In genomic region chr4:70651864-70652506, GRCh38 we compare ENCODE assay signal across 8 cellular contexts. TPM values are rescaled to one million over a fixed set of nuclear protein-coding genes. Genes with fewer than 3 reads are reported as not detected.
DNase-seq lines count a peak whose midpoint lies in the region; ATAC-seq, FAIRE-seq and TF ChIP-seq lines count a peak whose summit lies in the region.

No MANE protein-coding gene starts in this region.

- peak; percentile 58 for FAIRE-seq in GM12892 (lab: Jason Lieb, UNC)

- TF ChIP-seq CTCF in retinal pigment epithelial cell (conservative IDR thresholded peaks at IDR 0.05; ENCODE audit: low read depth, low read length), result peak; percentile 41

- DNase-seq in AG20443 (ENCODE audit: low spot score) (peak; percentile 55), GM12892 (ENCODE audit: insufficient read length) (no peak), Kasumi-1 (lab: John Stamatoyannopoulos, UW) (peak; percentile 54 to 69), T-cell (peak in 3 of 34 experiments; percentile 4 to 13 (median 10)), glomerular endothelial cell (ENCODE audit: extremely low read depth, low read depth, low spot score) (peak; percentile 9), retinal pigment epithelial cell (ENCODE audit: low read depth) (no peak), GM19238 (ENCODE audit: insufficient read length, low spot score) (no peak)
- no peak for DNase-seq in T-helper 2 cell treated with Interferon-gamma antibody and Interleukin-4, amounts not matched to agents 5 μg/mL and 100 μg/mL, for 36 hours (ENCODE audit: low spot score)

- H3K27me3 Mint-ChIP-seq in T-cell, result no peaks in the 10 kb centered on the region
- peaks cover 32% of the 10 kb centered on the region for H3K27me3 Mint-ChIP-seq in T-helper 2 cell treated with Interferon-gamma antibody and Interleukin-4, amounts not matched to agents 5 μg/mL and 100 μg/mL, for 36 hours (ENCODE audit: low read depth)

- POLR2A ChIA-PET in T-cell (lab: Charles Lee), result interaction anchor here in 1 of 2 donors (0.6 kb wide), 1 partner anchor 321 kb away, joined by 5 read pairs; no protein-coding TSS in a partner anchor

- peaks cover 0 to 4% (median 4%) of the 10 kb centered on the region in 3 donors for H3K4me1 Mint-ChIP-seq in T-cell
- H3K4me1 Mint-ChIP-seq in T-helper 2 cell treated with Interferon-gamma antibody and Interleukin-4, amounts not matched to agents 5 μg/mL and 100 μg/mL, for 36 hours (ENCODE audit: low read depth), result peaks cover 3% of the 10 kb centered on the region

- TF ChIP-seq POLR2A in GM12892 (IDR thresholded peaks at IDR 0.05; ENCODE audit: low read depth, low read length), result no peak

- H3K9me3 Mint-ChIP-seq in T-cell, result no peaks in the 10 kb centered on the region
- H3K9me3 Mint-ChIP-seq in T-helper 2 cell treated with Interferon-gamma antibody and Interleukin-4, amounts not matched to agents 5 μg/mL and 100 μg/mL, for 36 hours, result no peaks in the 10 kb centered on the region

- no peak overlapping the region for H3K4me3 ChIP-seq in retinal pigment epithelial cell (ENCODE audit: low read length)

- peak in 3 of 4 experiments; percentile 46 to 66 (median 49) for ATAC-seq in T-cell (replicated peaks in 1 of 4)

- no peaks in the 10 kb centered on the region for H3K36me3 Mint-ChIP-seq in T-cell
- no peaks in the 10 kb centered on the region for H3K36me3 Mint-ChIP-seq in T-helper 2 cell treated with Interferon-gamma antibody and Interleukin-4, amounts not matched to agents 5 μg/mL and 100 μg/mL, for 36 hours (ENCODE audit: low read depth)

- no peak overlapping the region for H3K4me3 Mint-ChIP-seq in T-cell
- no peak overlapping the region for H3K4me3 Mint-ChIP-seq in T-helper 2 cell treated with Interferon-gamma antibody and Interleukin-4, amounts not matched to agents 5 μg/mL and 100 μg/mL, for 36 hours

- CTCF ChIA-PET in T-cell (lab: Charles Lee), result interaction anchor here (0.5 to 1.3 kb wide), 26 partner anchors 8 to 1650 kb away, joined by 3 to 13 read pairs (median 4); partner anchors contain the start of genes RUFY3 (in 1 of the 2) and UTP3 (in 1 of the 2)

- no peak overlapping the region for H3K27ac Mint-ChIP-seq in T-cell
- H3K27ac Mint-ChIP-seq in T-helper 2 cell treated with Interferon-gamma antibody and Interleukin-4, amounts not matched to agents 5 μg/mL and 100 μg/mL, for 36 hours, result no peak overlapping the region

RNA-seq across cellular contexts. Expression of gene JCHAIN, which starts 14.3 kb away (rescaled TPM):
- 270 TPM for polyA plus RNA-seq in GM12892 (2012; ENCODE audit: missing spikeins)
- 10 to 100 TPM in 2 of 5 donors, 1 to 10 TPM in 3; 4.8 to 23.6 (median 8.9) TPM for total RNA-seq in T-cell
- not detected in 2 replicates for total RNA-seq in glomerular endothelial cell

RNA-seq across cellular contexts. Expression of gene ENAM, which starts 23.4 kb away (rescaled TPM):
- polyA plus RNA-seq in GM12892 (2012; ENCODE audit: missing spikeins), result 0.45 TPM
- total RNA-seq in T-cell (not detected), glomerular endothelial cell (not detected in 2 replicates)

RNA-seq across cellular contexts. Expression of gene UTP3, which starts 36.3 kb away (rescaled TPM):
- 26.0 TPM for polyA plus RNA-seq in GM12892 (2012; ENCODE audit: missing spikeins)
- total RNA-seq in T-cell (10 to 100 TPM; 15.1 to 34.9 (median 34.0) TPM), glomerular endothelial cell (21.8 and 25.6 TPM in 2 replicates)

RNA-seq across cellular contexts. Expression of gene AMBN, which starts 59.9 kb away (rescaled TPM):
- not detected for polyA plus RNA-seq in GM12892 (2012; ENCODE audit: missing spikeins)
- not detected for total RNA-seq in T-cell
- not detected in 2 replicates for total RNA-seq in glomerular endothelial cell

Comparison
In these comparisons a context has a peak if more than half of its experiments do, and no peak if none do; other contexts are left out.
1. DNase-seq: peak in AG20443 (single experiment), Kasumi-1 (2 of 2) and glomerular endothelial cell (single experiment); none in GM12892 (single experiment), retinal pigment epithelial cell (single experiment), T-helper 2 cell treated with Interferon-gamma antibody and Interleukin-4, amounts not matched to agents 5 μg/mL and 100 μg/mL, for 36 hours (single experiment) and GM19238 (single experiment).